In genomic region chr6:95364016-95364604, GRCh38 we compare ENCODE assay signal across 8 cellular contexts.
DNase-seq lines count a peak whose midpoint lies in the region; ATAC-seq, FAIRE-seq and TF ChIP-seq lines count a peak whose summit lies in the region.

No MANE protein-coding gene starts in this region.

- H3K9me3 Mint-ChIP-seq in Calu3 (ENCODE audit: low read depth, unreplicated experiment), result peaks cover 2% of the 10 kb centered on the region

- FAIRE-seq in urothelium cell line (lab: Jason Lieb, UNC), result no peak

- H3K4me3 ChIP-seq in esophagus muscularis mucosa, result no peak overlapping the region

- 72% methylated on average over 4 of the region's 4 CpGs for WGBS in esophagus muscularis mucosa

- ATAC-seq in GM19397 (IDR thresholded peaks at IDR 0.05; ENCODE audit: unreplicated experiment), result peak; percentile 66
- ATAC-seq in HG03378 (IDR thresholded peaks at IDR 0.05; ENCODE audit: unreplicated experiment), result peak; percentile 93
- no peak for ATAC-seq in GM19023 (IDR thresholded peaks at IDR 0.05; ENCODE audit: unreplicated experiment)

- no peaks in the 10 kb centered on the region for H3K27me3 Mint-ChIP-seq in Calu3 (ENCODE audit: unreplicated experiment)

- intact Hi-C loops in esophagus muscularis mucosa (cut with DNase I), result no loop called here
- intact Hi-C loops in Calu3 (cut with micrococcal nuclease; ENCODE audit: unreplicated experiment), result loop anchor here (1.0 to 10.0 kb wide), 6 partner anchors 67 to 1693 kb away; partner anchors contain the start of genes MANEA and NDUFAF4

- H3K9me3 ChIP-seq in esophagus muscularis mucosa, result no peaks in the 10 kb centered on the region

- no peaks in the 10 kb centered on the region for H3K27me3 ChIP-seq in esophagus muscularis mucosa

- H3K27ac ChIP-seq in esophagus muscularis mucosa (replicated peaks in 1 of 4), result no peak overlapping the region

- no TSS peak for BruUV-seq in Calu3 (replicated peaks; lab: Mats Ljungman, UMichigan)

- peak; percentile 34 for DNase-seq in D341Med (ENCODE audit: low spot score)
- peak; percentile 36 for DNase-seq in NCI-H748 treated with DMSO at 0.1 percent for 48 hours (lab: John Stamatoyannopoulos, UW)
- no peak for DNase-seq in esophagus muscularis mucosa (ENCODE audit: extremely low spot score)
- DNase-seq in urothelium cell line (ENCODE audit: low spot score), result peak; percentile 5
- no peak for DNase-seq in Calu3

- TF ChIP-seq CTCF in esophagus muscularis mucosa (IDR thresholded peaks at IDR 0.05) (peak in 2 of 3 experiments; percentile 12 to 30), Calu3 (IDR thresholded peaks at IDR 0.05; ENCODE audit: unreplicated experiment) (no peak)

- no peak for TF ChIP-seq POLR2A in esophagus muscularis mucosa (IDR thresholded peaks at IDR 0.05; ENCODE audit: low read depth)

- no peak overlapping the region for H3K4me3 Mint-ChIP-seq in Calu3 (ENCODE audit: low read depth, unreplicated experiment)

- H3K27ac Mint-ChIP-seq in Calu3 (ENCODE audit: unreplicated experiment), result no peak overlapping the region

- TF ChIP-seq EP300 in esophagus muscularis mucosa (IDR thresholded peaks at IDR 0.05), result no peak

- H3K36me3 Mint-ChIP-seq in Calu3 (ENCODE audit: insufficient read depth, unreplicated experiment), result no peaks in the 10 kb centered on the region

- peaks cover 8% of the 10 kb centered on the region for H3K4me1 Mint-ChIP-seq in Calu3 (ENCODE audit: low read depth, unreplicated experiment)

- CTCF ChIA-PET in Calu3 (lab: Charles Lee), result no interaction called here

- no peaks in the 10 kb centered on the region for H3K4me1 ChIP-seq in esophagus muscularis mucosa

- H3K36me3 ChIP-seq in esophagus muscularis mucosa, result no peaks in the 10 kb centered on the region

Comparison
In these comparisons a context has a peak if more than half of its experiments do, and no peak if none do; other contexts are left out.
1. DNase-seq: peak in D341Med (single experiment), NCI-H748 treated with DMSO at 0.1 percent for 48 hours (single experiment) and urothelium cell line (single experiment); none in esophagus muscularis mucosa (single experiment) and Calu3 (single experiment).